In genomic region chr2:62281661-62282060, GRCh38 we compare ENCODE assay signal across 21 cellular contexts.
A peak's percentile ranks its signal among the peaks of the same experiment; 100 is the strongest.
DNase-seq lines count a peak whose midpoint lies in the region; ATAC-seq and TF ChIP-seq lines count a peak whose summit lies in the region.
"Had no signal": no experiment of that assay in that cellular context is flagged by ENCODE, and none has a peak within 500 bp of the region (broad histone marks: within the 10 kb centered on the region; RNA-seq: fewer than 3 reads in every experiment).

No MANE protein-coding gene starts in this region.

- ATAC-seq in body of pancreas, result no peak
- ATAC-seq: GM12878, HCT116 had no signal

- intact Hi-C loops in body of pancreas (cut with DNase I), result no loop called here
- intact Hi-C loops in uterus (cut with DNase I; ENCODE audit: low total_unique reads), result no loop called here

- TF ChIP-seq CTCF in choroid plexus epithelial cell (conservative IDR thresholded peaks at IDR 0.05; ENCODE audit: low read depth, low read length) (no peak), body of pancreas (IDR thresholded peaks at IDR 0.05) (no peak), uterus (IDR thresholded peaks at IDR 0.05) (no peak)

- 7 to 18% methylated on average over 1 of the region's 1 CpG for WGBS in body of pancreas, 2 donors

- no peak overlapping the region for H3K9ac ChIP-seq in adipocyte (ENCODE audit: low read length)

- H3K27ac ChIP-seq in body of pancreas, result no peak overlapping the region
- peak overlapping the region in 1 of 2 donors; percentile 13 for H3K27ac ChIP-seq in uterus
- H3K27ac ChIP-seq: HL-60 had no signal

- H3K4me3 ChIP-seq in adipocyte (ENCODE audit: low read length) (no peak overlapping the region), choroid plexus epithelial cell (ENCODE audit: low read depth, low read length) (no peak overlapping the region), body of pancreas (no peak overlapping the region), uterus (no peak overlapping the region)
- H3K4me3 ChIP-seq: GM12878 had no signal

- TF ChIP-seq POLR2A in body of pancreas (IDR thresholded peaks at IDR 0.05) (no peak), uterus (IDR thresholded peaks at IDR 0.05) (no peak)

- DNase-seq in adipocyte (ENCODE audit: low read depth) (peak; percentile 21), choroid plexus epithelial cell (ENCODE audit: low read depth) (peak; percentile 64), lung microvascular endothelial cell (ENCODE audit: low read depth in 2 of 2) (peak; percentile 32 to 51), renal cortical epithelial cell (ENCODE audit: low read depth) (peak; percentile 22), body of pancreas (no peak), NCI-H187 (lab: John Stamatoyannopoulos, UW) (no peak), DMS114 treated with DMSO at 0.1 percent for 48 hours (lab: John Stamatoyannopoulos, UW; ENCODE audit: unreplicated experiment) (no peak), uterus (no peak)
- DNase-seq: ACHN; BE2C; C1 segment of cervical spinal cord; Caco-2; CD4-positive, alpha-beta T cell; DND-41; EL; GOT3; H7; HFFc6 had no signal

- H3K36me3 ChIP-seq in adipocyte (ENCODE audit: control insufficient read depth, insufficient read depth, low read length, severe bottlenecking), result no peaks in the 10 kb centered on the region
- no peaks in the 10 kb centered on the region for H3K36me3 ChIP-seq in body of pancreas (replicated peaks in 1 of 2; ENCODE audit: insufficient read depth in 1 of 2, low read depth in 2 of 2)
- H3K36me3 ChIP-seq in uterus, result no peaks in the 10 kb centered on the region
- H3K36me3 ChIP-seq: BE2C had no signal

- H3K9me3 ChIP-seq in adipocyte (ENCODE audit: control insufficient read depth, low read length) (peaks cover 27% of the 10 kb centered on the region), body of pancreas (no peaks in the 10 kb centered on the region), uterus (no peaks in the 10 kb centered on the region)
- H3K9me3 ChIP-seq: BE2C had no signal

- H3K4me1 ChIP-seq in adipocyte (ENCODE audit: control insufficient read depth, insufficient read depth, low read length) (no peaks in the 10 kb centered on the region), body of pancreas (peaks cover 18% of the 10 kb centered on the region), uterus (no peaks in the 10 kb centered on the region)
- H3K4me1 ChIP-seq: BE2C, Caco-2 had no signal

- H3K27me3 ChIP-seq in adipocyte (replicated peaks; ENCODE audit: control insufficient read depth, insufficient read depth, low read length) (no peaks in the 10 kb centered on the region), body of pancreas (no peaks in the 10 kb centered on the region), uterus (no peaks in the 10 kb centered on the region)
- H3K27me3 ChIP-seq: BE2C had no signal

Comparison
In these comparisons a context has a peak if more than half of its experiments do, and no peak if none do; other contexts are left out.
1. DNase-seq: peak in adipocyte (single experiment), choroid plexus epithelial cell (single experiment), lung microvascular endothelial cell (2 of 2) and renal cortical epithelial cell (single experiment); none in body of pancreas (0 of 4), NCI-H187 (0 of 2), DMS114 treated with DMSO at 0.1 percent for 48 hours (single experiment) and uterus (0 of 2).